In the genomic region with DNA sequence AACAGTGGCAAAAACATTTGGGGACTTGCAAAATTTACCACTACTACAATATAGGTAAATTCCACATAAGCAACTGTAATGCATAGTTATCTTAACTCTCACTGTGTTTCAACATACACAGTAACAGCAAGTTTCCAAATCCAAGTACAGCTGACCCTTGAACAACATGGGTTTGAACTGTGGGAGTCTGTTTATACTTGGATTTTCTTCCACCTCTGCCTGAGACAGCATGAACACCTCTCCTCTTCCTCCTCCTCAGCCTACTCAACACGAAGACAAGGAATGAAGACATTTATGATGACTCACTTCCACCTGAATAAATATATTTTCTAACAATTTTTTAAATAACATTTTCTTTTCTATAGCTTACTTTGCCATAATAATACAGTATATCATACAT, we compare ENCODE assay signal across 1 cellular context.
A peak's percentile ranks its signal among the peaks of the same experiment; 100 is the strongest.
TF ChIP-seq lines count a peak whose summit lies in the region.

No MANE protein-coding gene starts in this region.

TF ChIP-seq in HepG2, 621 proteins besides CTCF, POLR2A, EP300 and RAD21 (continued from another document):
- TF ChIP-seq HNF4A (CRISPR knock-in tag; IDR thresholded peaks at IDR 0.05) (peak; percentile 64), CHD2 (IDR thresholded peaks at IDR 0.05; ENCODE audit: low read depth, low read length) (no peak), SIN3A (IDR thresholded peaks at IDR 0.05; ENCODE audit: borderline replicate concordance, low read depth, low read length) (no peak), ZNF724P (CRISPR knock-in tag; IDR thresholded peaks at IDR 0.05; ENCODE audit: borderline replicate concordance) (no peak), ZNF709 (CRISPR knock-in tag; IDR thresholded peaks at IDR 0.05) (no peak), ZNF263 (CRISPR knock-in tag; IDR thresholded peaks at IDR 0.05) (no peak), ZNF317 (CRISPR knock-in tag; IDR thresholded peaks at IDR 0.05) (no peak), SP140L (CRISPR knock-in tag; IDR thresholded peaks at IDR 0.05; ENCODE audit: borderline replicate concordance) (no peak), KDM5B (CRISPR knock-in tag; IDR thresholded peaks at IDR 0.05; ENCODE audit: borderline replicate concordance) (no peak), ZNF652 (CRISPR knock-in tag; IDR thresholded peaks at IDR 0.05; ENCODE audit: borderline replicate concordance, low read depth) (no peak), GABPA (IDR thresholded peaks at IDR 0.05; ENCODE audit: low read depth, low read length) (no peak), GABPA (CRISPR knock-in tag; IDR thresholded peaks at IDR 0.05; ENCODE audit: low read depth) (no peak), ZFP90 (CRISPR knock-in tag; IDR thresholded peaks at IDR 0.05; ENCODE audit: borderline replicate concordance) (no peak), ZSCAN30 (CRISPR knock-in tag; IDR thresholded peaks at IDR 0.05) (no peak)
- TF ChIP-seq, protein P1, sequence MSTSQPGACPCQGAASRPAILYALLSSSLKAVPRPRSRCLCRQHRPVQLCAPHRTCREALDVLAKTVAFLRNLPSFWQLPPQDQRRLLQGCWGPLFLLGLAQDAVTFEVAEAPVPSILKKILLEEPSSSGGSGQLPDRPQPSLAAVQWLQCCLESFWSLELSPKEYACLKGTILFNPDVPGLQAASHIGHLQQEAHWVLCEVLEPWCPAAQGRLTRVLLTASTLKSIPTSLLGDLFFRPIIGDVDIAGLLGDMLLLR (CRISPR knock-in tag; IDR thresholded peaks at IDR 0.05): no peak
- TF ChIP-seq, protein P2, sequence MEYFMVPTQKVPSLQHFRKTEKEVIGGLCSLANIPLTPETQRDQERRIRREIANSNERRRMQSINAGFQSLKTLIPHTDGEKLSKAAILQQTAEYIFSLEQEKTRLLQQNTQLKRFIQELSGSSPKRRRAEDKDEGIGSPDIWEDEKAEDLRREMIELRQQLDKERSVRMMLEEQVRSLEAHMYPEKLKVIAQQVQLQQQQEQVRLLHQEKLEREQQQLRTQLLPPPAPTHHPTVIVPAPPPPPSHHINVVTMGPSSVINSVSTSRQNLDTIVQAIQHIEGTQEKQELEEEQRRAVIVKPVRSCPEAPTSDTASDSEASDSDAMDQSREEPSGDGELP (IDR thresholded peaks at IDR 0.05; ENCODE audit: borderline replicate concordance, low read depth): peak; percentile 60
- TF ChIP-seq, protein P3, sequence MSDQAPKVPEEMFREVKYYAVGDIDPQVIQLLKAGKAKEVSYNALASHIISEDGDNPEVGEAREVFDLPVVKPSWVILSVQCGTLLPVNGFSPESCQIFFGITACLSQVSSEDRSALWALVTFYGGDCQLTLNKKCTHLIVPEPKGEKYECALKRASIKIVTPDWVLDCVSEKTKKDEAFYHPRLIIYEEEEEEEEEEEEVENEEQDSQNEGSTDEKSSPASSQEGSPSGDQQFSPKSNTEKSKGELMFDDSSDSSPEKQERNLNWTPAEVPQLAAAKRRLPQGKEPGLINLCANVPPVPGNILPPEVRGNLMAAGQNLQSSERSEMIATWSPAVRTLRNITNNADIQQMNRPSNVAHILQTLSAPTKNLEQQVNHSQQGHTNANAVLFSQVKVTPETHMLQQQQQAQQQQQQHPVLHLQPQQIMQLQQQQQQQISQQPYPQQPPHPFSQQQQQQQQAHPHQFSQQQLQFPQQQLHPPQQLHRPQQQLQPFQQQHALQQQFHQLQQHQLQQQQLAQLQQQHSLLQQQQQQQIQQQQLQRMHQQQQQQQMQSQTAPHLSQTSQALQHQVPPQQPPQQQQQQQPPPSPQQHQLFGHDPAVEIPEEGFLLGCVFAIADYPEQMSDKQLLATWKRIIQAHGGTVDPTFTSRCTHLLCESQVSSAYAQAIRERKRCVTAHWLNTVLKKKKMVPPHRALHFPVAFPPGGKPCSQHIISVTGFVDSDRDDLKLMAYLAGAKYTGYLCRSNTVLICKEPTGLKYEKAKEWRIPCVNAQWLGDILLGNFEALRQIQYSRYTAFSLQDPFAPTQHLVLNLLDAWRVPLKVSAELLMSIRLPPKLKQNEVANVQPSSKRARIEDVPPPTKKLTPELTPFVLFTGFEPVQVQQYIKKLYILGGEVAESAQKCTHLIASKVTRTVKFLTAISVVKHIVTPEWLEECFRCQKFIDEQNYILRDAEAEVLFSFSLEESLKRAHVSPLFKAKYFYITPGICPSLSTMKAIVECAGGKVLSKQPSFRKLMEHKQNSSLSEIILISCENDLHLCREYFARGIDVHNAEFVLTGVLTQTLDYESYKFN (CRISPR knock-in tag; conservative IDR thresholded peaks at IDR 0.05): 0 out of 2 replicates have a peak, but pooled peaks have one; percentile 16
- TF ChIP-seq, protein P4, sequence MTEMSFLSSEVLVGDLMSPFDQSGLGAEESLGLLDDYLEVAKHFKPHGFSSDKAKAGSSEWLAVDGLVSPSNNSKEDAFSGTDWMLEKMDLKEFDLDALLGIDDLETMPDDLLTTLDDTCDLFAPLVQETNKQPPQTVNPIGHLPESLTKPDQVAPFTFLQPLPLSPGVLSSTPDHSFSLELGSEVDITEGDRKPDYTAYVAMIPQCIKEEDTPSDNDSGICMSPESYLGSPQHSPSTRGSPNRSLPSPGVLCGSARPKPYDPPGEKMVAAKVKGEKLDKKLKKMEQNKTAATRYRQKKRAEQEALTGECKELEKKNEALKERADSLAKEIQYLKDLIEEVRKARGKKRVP (CRISPR knock-in tag; IDR thresholded peaks at IDR 0.05): no peak
